Comparison of ENCODE assay signal across 1 cellular context in the genomic region with DNA sequence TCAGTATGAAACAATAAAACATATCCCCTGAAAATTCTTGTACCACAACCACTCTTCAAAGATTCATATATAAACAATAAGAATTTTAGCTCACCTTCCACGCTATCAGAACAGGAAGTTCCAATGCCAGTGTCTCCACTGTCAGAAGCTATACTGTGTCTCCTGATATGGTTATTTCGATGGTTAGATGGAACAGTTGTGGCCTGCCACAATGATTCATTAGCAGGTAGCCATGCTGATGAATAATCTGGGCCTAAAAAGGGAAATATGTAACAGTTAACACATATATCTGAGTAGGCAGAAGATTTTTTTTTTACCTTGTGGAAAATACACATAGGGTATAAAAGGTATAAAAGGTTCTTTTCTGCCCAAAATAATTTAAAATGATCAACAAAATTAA.
TF ChIP-seq lines count a peak whose summit lies in the region.

No MANE protein-coding gene starts in this region.

TF ChIP-seq in GM23338, 12 proteins besides CTCF, POLR2A, EP300 and RAD21 (continued from another document):
- TF ChIP-seq, protein P1, sequence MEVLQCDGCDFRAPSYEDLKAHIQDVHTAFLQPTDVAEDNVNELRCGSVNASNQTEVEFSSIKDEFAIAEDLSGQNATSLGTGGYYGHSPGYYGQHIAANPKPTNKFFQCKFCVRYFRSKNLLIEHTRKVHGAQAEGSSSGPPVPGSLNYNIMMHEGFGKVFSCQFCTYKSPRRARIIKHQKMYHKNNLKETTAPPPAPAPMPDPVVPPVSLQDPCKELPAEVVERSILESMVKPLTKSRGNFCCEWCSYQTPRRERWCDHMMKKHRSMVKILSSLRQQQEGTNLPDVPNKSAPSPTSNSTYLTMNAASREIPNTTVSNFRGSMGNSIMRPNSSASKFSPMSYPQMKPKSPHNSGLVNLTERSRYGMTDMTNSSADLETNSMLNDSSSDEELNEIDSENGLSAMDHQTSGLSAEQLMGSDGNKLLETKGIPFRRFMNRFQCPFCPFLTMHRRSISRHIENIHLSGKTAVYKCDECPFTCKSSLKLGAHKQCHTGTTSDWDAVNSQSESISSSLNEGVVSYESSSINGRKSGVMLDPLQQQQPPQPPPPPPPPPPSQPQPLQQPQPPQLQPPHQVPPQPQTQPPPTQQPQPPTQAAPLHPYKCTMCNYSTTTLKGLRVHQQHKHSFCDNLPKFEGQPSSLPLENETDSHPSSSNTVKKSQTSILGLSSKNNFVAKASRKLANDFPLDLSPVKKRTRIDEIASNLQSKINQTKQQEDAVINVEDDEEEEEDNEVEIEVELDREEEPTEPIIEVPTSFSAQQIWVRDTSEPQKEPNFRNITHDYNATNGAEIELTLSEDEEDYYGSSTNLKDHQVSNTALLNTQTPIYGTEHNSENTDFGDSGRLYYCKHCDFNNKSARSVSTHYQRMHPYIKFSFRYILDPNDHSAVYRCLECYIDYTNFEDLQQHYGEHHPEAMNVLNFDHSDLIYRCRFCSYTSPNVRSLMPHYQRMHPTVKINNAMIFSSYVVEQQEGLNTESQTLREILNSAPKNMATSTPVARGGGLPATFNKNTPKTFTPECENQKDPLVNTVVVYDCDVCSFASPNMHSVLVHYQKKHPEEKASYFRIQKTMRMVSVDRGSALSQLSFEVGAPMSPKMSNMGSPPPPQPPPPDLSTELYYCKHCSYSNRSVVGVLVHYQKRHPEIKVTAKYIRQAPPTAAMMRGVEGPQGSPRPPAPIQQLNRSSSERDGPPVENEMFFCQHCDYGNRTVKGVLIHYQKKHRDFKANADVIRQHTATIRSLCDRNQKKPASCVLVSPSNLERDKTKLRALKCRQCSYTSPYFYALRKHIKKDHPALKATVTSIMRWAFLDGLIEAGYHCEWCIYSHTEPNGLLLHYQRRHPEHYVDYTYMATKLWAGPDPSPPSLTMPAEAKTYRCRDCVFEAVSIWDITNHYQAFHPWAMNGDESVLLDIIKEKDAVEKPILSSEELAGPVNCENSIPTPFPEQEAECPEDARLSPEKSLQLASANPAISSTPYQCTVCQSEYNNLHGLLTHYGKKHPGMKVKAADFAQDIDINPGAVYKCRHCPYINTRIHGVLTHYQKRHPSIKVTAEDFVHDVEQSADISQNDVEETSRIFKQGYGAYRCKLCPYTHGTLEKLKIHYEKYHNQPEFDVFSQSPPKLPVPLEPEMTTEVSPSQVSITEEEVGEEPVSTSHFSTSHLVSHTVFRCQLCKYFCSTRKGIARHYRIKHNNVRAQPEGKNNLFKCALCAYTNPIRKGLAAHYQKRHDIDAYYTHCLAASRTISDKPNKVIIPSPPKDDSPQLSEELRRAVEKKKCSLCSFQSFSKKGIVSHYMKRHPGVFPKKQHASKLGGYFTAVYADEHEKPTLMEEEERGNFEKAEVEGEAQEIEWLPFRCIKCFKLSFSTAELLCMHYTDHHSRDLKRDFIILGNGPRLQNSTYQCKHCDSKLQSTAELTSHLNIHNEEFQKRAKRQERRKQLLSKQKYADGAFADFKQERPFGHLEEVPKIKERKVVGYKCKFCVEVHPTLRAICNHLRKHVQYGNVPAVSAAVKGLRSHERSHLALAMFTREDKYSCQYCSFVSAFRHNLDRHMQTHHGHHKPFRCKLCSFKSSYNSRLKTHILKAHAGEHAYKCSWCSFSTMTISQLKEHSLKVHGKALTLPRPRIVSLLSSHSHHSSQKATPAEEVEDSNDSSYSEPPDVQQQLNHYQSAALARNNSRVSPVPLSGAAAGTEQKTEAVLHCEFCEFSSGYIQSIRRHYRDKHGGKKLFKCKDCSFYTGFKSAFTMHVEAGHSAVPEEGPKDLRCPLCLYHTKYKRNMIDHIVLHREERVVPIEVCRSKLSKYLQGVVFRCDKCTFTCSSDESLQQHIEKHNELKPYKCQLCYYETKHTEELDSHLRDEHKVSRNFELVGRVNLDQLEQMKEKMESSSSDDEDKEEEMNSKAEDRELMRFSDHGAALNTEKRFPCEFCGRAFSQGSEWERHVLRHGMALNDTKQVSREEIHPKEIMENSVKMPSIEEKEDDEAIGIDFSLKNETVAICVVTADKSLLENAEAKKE (CRISPR knock-in tag; IDR thresholded peaks at IDR 0.05) = no peak
- TF ChIP-seq, protein P2, sequence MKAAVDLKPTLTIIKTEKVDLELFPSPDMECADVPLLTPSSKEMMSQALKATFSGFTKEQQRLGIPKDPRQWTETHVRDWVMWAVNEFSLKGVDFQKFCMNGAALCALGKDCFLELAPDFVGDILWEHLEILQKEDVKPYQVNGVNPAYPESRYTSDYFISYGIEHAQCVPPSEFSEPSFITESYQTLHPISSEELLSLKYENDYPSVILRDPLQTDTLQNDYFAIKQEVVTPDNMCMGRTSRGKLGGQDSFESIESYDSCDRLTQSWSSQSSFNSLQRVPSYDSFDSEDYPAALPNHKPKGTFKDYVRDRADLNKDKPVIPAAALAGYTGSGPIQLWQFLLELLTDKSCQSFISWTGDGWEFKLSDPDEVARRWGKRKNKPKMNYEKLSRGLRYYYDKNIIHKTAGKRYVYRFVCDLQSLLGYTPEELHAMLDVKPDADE (IDR thresholded peaks at IDR 0.05) = no peak
- no peak for TF ChIP-seq ZNF331 (CRISPR knock-in tag; IDR thresholded peaks at IDR 0.05; ENCODE audit: low read depth)
- TF ChIP-seq ZNF114 (CRISPR knock-in tag; IDR thresholded peaks at IDR 0.05) = no peak
- TF ChIP-seq STAT1 (IDR thresholded peaks at IDR 0.05; ENCODE audit: unreplicated experiment) = no peak
